20 cellular contexts compared by ENCODE assay signal in genomic region chr15:80384442-80384841, GRCh38. TPM values are rescaled to one million over a fixed set of nuclear protein-coding genes. Genes with fewer than 3 reads are reported as not detected.
A peak's percentile ranks its signal among the peaks of the same experiment; 100 is the strongest.
DNase-seq lines count a peak whose midpoint lies in the region; ATAC-seq and TF ChIP-seq lines count a peak whose summit lies in the region.
"Had no signal": no experiment of that assay in that cellular context is flagged by ENCODE, and none has a peak within 500 bp of the region (broad histone marks: within the 10 kb centered on the region; RNA-seq: fewer than 3 reads in every experiment).

No MANE protein-coding gene starts in this region.

- H3K27ac Mint-ChIP-seq in osteocyte (ENCODE audit: unreplicated experiment): no peak overlapping the region
- H3K27ac Mint-ChIP-seq: CD14-positive monocyte had no signal

- no peak overlapping the region for H3K27ac ChIP-seq in suprapubic skin
- H3K27ac ChIP-seq: SJCRH30 had no signal

- H3K27me3 ChIP-seq in suprapubic skin: peaks cover 11% of the 10 kb centered on the region
- H3K27me3 ChIP-seq: SJCRH30 had no signal

- H3K27me3 Mint-ChIP-seq in osteocyte (ENCODE audit: unreplicated experiment): peaks cover 24% of the 10 kb centered on the region

- TF ChIP-seq EP300 in suprapubic skin (IDR thresholded peaks at IDR 0.05): no peak

- no peaks in the 10 kb centered on the region for H3K9me3 ChIP-seq in suprapubic skin
- H3K9me3 ChIP-seq: HAP-1, MG63 had no signal

- 43% methylated on average over 3 of the region's 3 CpGs for WGBS in suprapubic skin

- ATAC-seq in HG02759 (IDR thresholded peaks at IDR 0.05; ENCODE audit: unreplicated experiment): no peak

- DNase-seq in EH (ENCODE audit: low read depth): peak; percentile 11
- DNase-seq in NCI-H526 treated with DMSO at 0.1 percent for 48 hours (lab: John Stamatoyannopoulos, UW): peak; percentile 73
- DNase-seq in erythroblast (lab: John Stamatoyannopoulos, UW): peak; percentile 5 to 11
- peak; percentile 30 for DNase-seq in osteocyte (ENCODE audit: extremely low spot score, unreplicated experiment)
- no peak for DNase-seq in NCI-H2227 treated with DMSO at 0.1 percent for 48 hours (lab: John Stamatoyannopoulos, UW)
- DNase-seq in suprapubic skin (ENCODE audit: low spot score in 2 of 2): no peak
- DNase-seq in hypothalamus (lab: John Stamatoyannopoulos, UW): no peak
- DNase-seq: DMS53, GOT3, IMR-90, KG1, MG63, NCI-H2029, NCI-H226, NCI-H510A, NCI-H748 treated with DMSO at 0.1 percent for 48 hours, SJCRH30 had no signal

- H3K36me3 ChIP-seq in suprapubic skin: no peaks in the 10 kb centered on the region
- H3K36me3 ChIP-seq: HAP-1, MG63, SJCRH30 had no signal

- no peaks in the 10 kb centered on the region for H3K4me1 Mint-ChIP-seq in osteocyte (ENCODE audit: unreplicated experiment)
- H3K4me1 Mint-ChIP-seq: CD14-positive monocyte had no signal

- no peaks in the 10 kb centered on the region for H3K4me1 ChIP-seq in suprapubic skin
- H3K4me1 ChIP-seq: SJCRH30 had no signal

- H3K9me3 Mint-ChIP-seq in osteocyte (ENCODE audit: unreplicated experiment): no peaks in the 10 kb centered on the region

- H3K4me3 ChIP-seq in suprapubic skin: no peak overlapping the region
- H3K4me3 ChIP-seq: HAP-1, MG63, SJCRH30 had no signal

- no peak overlapping the region for H3K4me3 Mint-ChIP-seq in osteocyte (ENCODE audit: unreplicated experiment)
- H3K4me3 Mint-ChIP-seq: CD14-positive monocyte had no signal

- TF ChIP-seq CTCF in osteocyte (IDR thresholded peaks at IDR 0.05) (no peak), suprapubic skin (IDR thresholded peaks at IDR 0.05) (no peak)

- H3K36me3 Mint-ChIP-seq in osteocyte (ENCODE audit: unreplicated experiment): no peaks in the 10 kb centered on the region
- H3K36me3 Mint-ChIP-seq: CD14-positive monocyte had no signal

- TF ChIP-seq POLR2A in erythroblast (IDR thresholded peaks at IDR 0.05; ENCODE audit: low read length) (no peak), suprapubic skin (IDR thresholded peaks at IDR 0.05) (no peak)

RNA-seq across cellular contexts. Expression of gene ARNT2, which starts 19.7 kb away (rescaled TPM):
- total RNA-seq in osteocyte (68.1 and 72.4 TPM in 2 replicates), suprapubic skin (1 to 10 TPM; 1.8 to 5.1 (median 3.6) TPM)

Comparison
In these comparisons a context has a peak if more than half of its experiments do, and no peak if none do; other contexts are left out.
1. DNase-seq: peak in EH (single experiment), NCI-H526 treated with DMSO at 0.1 percent for 48 hours (single experiment), erythroblast (2 of 2) and osteocyte (single experiment); none in NCI-H2227 treated with DMSO at 0.1 percent for 48 hours (single experiment), suprapubic skin (0 of 2) and hypothalamus (0 of 51).
2. RNA of gene ARNT2, which starts 19.7 kb away (total RNA-seq): 68.1 to 72.4 TPM in osteocyte; 1.8 to 5.1 TPM in suprapubic skin; every median in the first group is over 10 times any median in the second.